Comparison of ENCODE assay signal across 1 cellular context in the genomic region with DNA sequence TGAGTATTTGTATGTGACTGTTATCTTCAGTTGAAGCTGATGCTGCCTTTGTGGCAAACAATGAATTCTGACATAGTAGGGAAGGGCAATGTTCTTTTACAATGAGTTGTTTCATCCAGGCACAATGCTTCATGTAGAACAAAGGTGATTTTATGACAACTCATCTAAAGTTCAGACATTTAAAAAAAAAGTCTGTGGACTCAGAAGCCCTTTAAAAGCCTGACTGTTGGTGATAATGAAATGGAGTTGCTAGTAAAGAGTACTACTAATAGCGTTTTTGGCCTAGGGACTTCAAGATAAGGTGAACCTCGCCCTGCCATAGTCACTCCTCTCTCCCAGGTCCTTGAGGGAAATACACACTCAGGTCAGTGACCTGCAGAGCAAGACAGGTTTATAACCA.
TF ChIP-seq lines count a peak whose summit lies in the region.

No MANE protein-coding gene starts in this region.

TF ChIP-seq in K562, 482 proteins besides CTCF, POLR2A, EP300 and RAD21 (continued from another document):
- TF ChIP-seq BRF1 (IDR thresholded peaks at IDR 0.05; ENCODE audit: borderline replicate concordance, extremely low read depth, insufficient read length), result no peak
- TF ChIP-seq NCOR1 (IDR thresholded peaks at IDR 0.05), result peak; percentile 61
